28 cellular contexts compared by ENCODE assay signal in the genomic region with DNA sequence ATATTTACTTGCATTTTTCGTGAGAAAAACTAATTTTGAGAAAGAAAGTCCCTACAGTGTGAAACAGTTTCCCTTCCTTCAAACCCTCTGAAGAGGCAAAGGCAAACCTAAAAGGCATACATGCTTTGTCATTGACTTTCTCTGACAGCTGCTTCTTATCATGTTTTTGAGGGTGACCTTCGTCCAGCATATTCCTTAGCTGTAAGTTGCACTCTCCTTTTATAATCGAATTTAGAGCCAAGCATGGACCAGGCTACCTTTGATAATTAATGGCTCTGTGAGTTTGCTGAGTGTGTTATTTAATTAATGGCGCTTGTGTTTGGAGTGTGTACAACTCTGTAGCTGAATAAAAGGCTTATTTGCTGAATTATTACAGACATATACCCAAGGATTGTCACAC.
"Had no signal": no experiment of that assay in that cellular context is flagged by ENCODE, and none has a peak within 500 bp of the region (broad histone marks: within the 10 kb centered on the region; RNA-seq: fewer than 3 reads in every experiment).

No MANE protein-coding gene starts in this region.

- H3K27me3 ChIP-seq: esophagus squamous epithelium, ovary, sigmoid colon, suprapubic skin, transverse colon, upper lobe of right lung, uterus had no signal

- H3K4me3 Mint-ChIP-seq: effector memory CD8-positive, alpha-beta T cell; nephron progenitor cell; stimulated activated naive CD8-positive, alpha-beta T cell treated with anti-CD3 and anti-CD28 coated beads, Interleukin-15, amount 100 ng/mL, for 72 hours had no signal

- H3K4me3 ChIP-seq: esophagus squamous epithelium, lower lobe of right lung, ovary, psoas muscle, sigmoid colon, suprapubic skin, transverse colon, upper lobe of right lung, uterus had no signal

- H3K9me3 ChIP-seq: esophagus squamous epithelium, lower lobe of right lung, ovary, psoas muscle, sigmoid colon, suprapubic skin, transverse colon, upper lobe of right lung, uterus had no signal

- H3K36me3 Mint-ChIP-seq: immature natural killer cell; naive thymus-derived CD8-positive, alpha-beta T cell had no signal

- ATAC-seq: effector memory CD8-positive, alpha-beta T cell; left colon; left ventricle myocardium superior; lower lobe of right lung; psoas muscle; right cardiac atrium; stimulated activated naive CD8-positive, alpha-beta T cell treated with anti-CD3 and anti-CD28 coated beads, Interleukin-15, amount 100 ng/mL, for 72 hours; upper lobe of right lung had no signal

- H3K27ac Mint-ChIP-seq: effector memory CD8-positive, alpha-beta T cell; immature natural killer cell; naive thymus-derived CD8-positive, alpha-beta T cell; nephron progenitor cell; stimulated activated naive CD8-positive, alpha-beta T cell treated with anti-CD3 and anti-CD28 coated beads, Interleukin-15, amount 100 ng/mL, for 72 hours had no signal

- H3K36me3 ChIP-seq: esophagus squamous epithelium, lower lobe of right lung, ovary, sigmoid colon, suprapubic skin, transverse colon, upper lobe of right lung, uterus had no signal

- H3K27ac ChIP-seq: esophagus squamous epithelium, lower lobe of right lung, ovary, psoas muscle, sigmoid colon, suprapubic skin, transverse colon, upper lobe of right lung, uterus had no signal

- H3K9me3 Mint-ChIP-seq: effector memory CD8-positive, alpha-beta T cell; immature natural killer cell; naive thymus-derived CD8-positive, alpha-beta T cell; nephron progenitor cell; stimulated activated naive CD8-positive, alpha-beta T cell treated with anti-CD3 and anti-CD28 coated beads, Interleukin-15, amount 100 ng/mL, for 72 hours had no signal

- DNase-seq: cortex of kidney; effector memory CD8-positive, alpha-beta T cell; erythroblast; esophagus squamous epithelium; foreskin melanocyte; hypothalamus; immature natural killer cell; islet precursor cell; kidney glomerular epithelial cell; left colon; left ventricle myocardium superior; lower lobe of right lung; naive thymus-derived CD8-positive, alpha-beta T cell; nephron progenitor cell; occipital lobe; ovary; posterior cingulate gyrus; psoas muscle; right cardiac atrium; sigmoid colon; stimulated activated CD4-positive, alpha-beta T cell treated with anti-CD3 and anti-CD28 coated beads, Interleukin-15, amount 100 ng/mL, for 24 hours; stimulated activated CD4-positive, alpha-beta T cell treated with anti-CD3 and anti-CD28 coated beads, Interleukin-2, amount 100 ng/mL, for 48 hours; stimulated activated naive CD4-positive, alpha-beta T cell; stimulated activated naive CD8-positive, alpha-beta T cell treated with anti-CD3 and anti-CD28 coated beads, Interleukin-15, amount 100 ng/mL, for 72 hours; transverse colon; upper lobe of right lung; uterus had no signal

- H3K4me1 ChIP-seq: esophagus squamous epithelium, lower lobe of right lung, psoas muscle, sigmoid colon, suprapubic skin, transverse colon, upper lobe of right lung, uterus had no signal
